ENCODE assay signal across 23 cellular contexts in the genomic region with DNA sequence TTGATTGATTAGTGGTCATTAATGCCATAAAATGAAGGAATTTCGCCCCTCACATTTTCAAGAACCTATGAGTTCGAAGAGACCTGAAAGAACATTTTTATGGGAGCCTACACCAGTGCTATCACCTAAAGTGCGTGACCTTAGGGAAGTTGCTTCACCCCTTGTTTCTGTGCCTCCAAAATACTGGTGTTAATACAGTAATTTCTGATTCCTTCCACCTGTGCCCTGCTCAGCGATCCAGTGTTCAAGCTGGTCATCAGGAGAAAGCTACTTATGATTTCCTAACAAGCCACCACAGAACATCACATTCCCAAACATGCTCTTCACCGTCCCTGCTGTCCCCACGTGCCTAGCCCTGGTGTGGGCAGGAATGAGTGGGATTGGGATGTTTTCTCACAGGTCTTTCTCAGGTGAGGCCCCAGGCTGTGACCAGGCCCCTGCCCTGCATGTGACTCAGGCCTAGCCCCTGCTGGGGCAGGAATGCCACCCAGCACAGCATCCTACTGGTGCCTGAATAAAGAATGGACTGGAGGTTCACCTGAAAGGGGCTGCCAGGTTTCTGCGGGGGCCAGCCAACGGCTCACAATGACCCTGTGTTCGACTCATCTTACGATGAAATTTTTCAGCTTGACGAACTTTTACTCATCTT.
DNase-seq lines count a peak whose midpoint lies in the region; ATAC-seq, FAIRE-seq and TF ChIP-seq lines count a peak whose summit lies in the region.
"Had no signal": no experiment of that assay in that cellular context is flagged by ENCODE, and none has a peak within 500 bp of the region (broad histone marks: within the 10 kb centered on the region; RNA-seq: fewer than 3 reads in every experiment).

No MANE protein-coding gene starts in this region.

- H3K36me3 Mint-ChIP-seq in activated CD8-positive, alpha-beta memory T cell treated with anti-CD3 and anti-CD28 coated beads, Interleukin-2, amount 10 ng/mL, durations not matched to agents 7 days and 5 days, result peaks cover 24% of the 10 kb centered on the region
- H3K36me3 Mint-ChIP-seq in GM23338 (ENCODE audit: low read depth), result no peaks in the 10 kb centered on the region
- no peaks in the 10 kb centered on the region for H3K36me3 Mint-ChIP-seq in natural killer cell

- no peak overlapping the region for H3K4me3 Mint-ChIP-seq in activated CD8-positive, alpha-beta memory T cell treated with anti-CD3 and anti-CD28 coated beads, Interleukin-2, amount 10 ng/mL, durations not matched to agents 7 days and 5 days
- no peak overlapping the region for H3K4me3 Mint-ChIP-seq in GM23338
- peak overlapping the region; percentile 71 for H3K4me3 Mint-ChIP-seq in natural killer cell

- peaks cover 2% of the 10 kb centered on the region; the same call in 1 of the 2 replicates for H3F3A ChIP-seq in GM23338 (replicated peaks; ENCODE audit: low read depth)

- no peak overlapping the region for H3K27ac Mint-ChIP-seq in activated CD8-positive, alpha-beta memory T cell treated with anti-CD3 and anti-CD28 coated beads, Interleukin-2, amount 10 ng/mL, durations not matched to agents 7 days and 5 days
- no peak overlapping the region for H3K27ac Mint-ChIP-seq in GM23338
- peak overlapping the region; percentile 91 to 100 for H3K27ac Mint-ChIP-seq in natural killer cell
- H3K27ac Mint-ChIP-seq: T-helper 1 cell treated with Interleukin-12 subunit alpha and Interleukin-12 subunit beta and Interleukin-4 antibody, amounts not matched to agents 30 μg/mL and 1 μg/mL, for 36 hours had no signal

- H3K4me2 ChIP-seq in GM23338 (no peak overlapping the region), K562 (ENCODE audit: insufficient read depth, low read length) (no peak overlapping the region)

- no peaks in the 10 kb centered on the region for H3K9me1 ChIP-seq in K562 (ENCODE audit: control insufficient read depth, insufficient read depth, low read length)

- TF ChIP-seq POLR2A in K562 (conservative IDR thresholded peaks at IDR 0.05), result no peak

- FAIRE-seq in K562 (lab: Jason Lieb, UNC), result no peak
- FAIRE-seq: A204.1, GM12892, small intestine had no signal

- H3K27me3 ChIP-seq in GM23338 (ENCODE audit: insufficient read depth) (peaks cover 49% of the 10 kb centered on the region), K562 (ENCODE audit: control insufficient read depth in 2 of 2, insufficient read depth in 2 of 2, low read length in 2 of 2) (peaks cover 38 to 65% of the 10 kb centered on the region in 2 experiments)

- H3K9me3 Mint-ChIP-seq in activated CD8-positive, alpha-beta memory T cell treated with anti-CD3 and anti-CD28 coated beads, Interleukin-2, amount 10 ng/mL, durations not matched to agents 7 days and 5 days (ENCODE audit: low read depth), result no peaks in the 10 kb centered on the region
- H3K9me3 Mint-ChIP-seq in GM23338 (no peaks in the 10 kb centered on the region), natural killer cell (no peaks in the 10 kb centered on the region)
- H3K9me3 Mint-ChIP-seq: activated naive CD8-positive, alpha-beta T cell treated with anti-CD3 and anti-CD28 coated beads, Interleukin-2, amount 10 ng/mL, durations not matched to agents 7 days and 5 days; T-helper 1 cell treated with Interleukin-12 subunit alpha and Interleukin-12 subunit beta and Interleukin-4 antibody, amounts not matched to agents 30 μg/mL and 1 μg/mL, for 36 hours had no signal

- BruUV-seq in K562 (replicated peaks; lab: Mats Ljungman, UMichigan), result no TSS peak

- H3K4me3 ChIP-seq in GM23338, result no peak overlapping the region
- no peak overlapping the region for H3K4me3 ChIP-seq in K562

- H3K36me3 ChIP-seq in GM23338 (ENCODE audit: insufficient read depth) (no peaks in the 10 kb centered on the region), K562 (ENCODE audit: control insufficient read depth, insufficient read depth, low read length) (no peaks in the 10 kb centered on the region)

- CTCF ChIA-PET in activated CD8-positive, alpha-beta memory T cell treated with anti-CD3 and anti-CD28 coated beads, Interleukin-2, amount 10 ng/mL, durations not matched to agents 7 days and 5 days (lab: Charles Lee), result interaction anchor here (1.4 to 5.8 kb wide), 2 partner anchors 59 to 76 kb away, joined by 4 to 45 read pairs; a partner anchor contains a TSS
- CTCF ChIA-PET in K562 (lab: Yijun Ruan, JAX; ENCODE audit: low intra/inter-chr PET ratio), result no interaction called here

- no peaks in the 10 kb centered on the region for H3K9me3 ChIP-seq in K562 (replicated peaks; ENCODE audit: control insufficient read depth, insufficient read depth, low read depth, low read length)

- peak; percentile 33 for DNase-seq in activated CD8-positive, alpha-beta memory T cell treated with anti-CD3 and anti-CD28 coated beads, Interleukin-2, amount 10 ng/mL, durations not matched to agents 7 days and 5 days
- DNase-seq in activated CD8-positive, alpha-beta memory T cell treated with anti-CD3 and anti-CD28 coated beads for 24 hours, result no peak
- DNase-seq in GM23338 (ENCODE audit: low spot score), result no peak
- no peak for DNase-seq in K562 (ENCODE audit: extremely low read depth in 1 of 4, low spot score in 3 of 4)
- DNase-seq in natural killer cell, result peak; percentile 13
- no peak for DNase-seq in DMS153 (lab: John Stamatoyannopoulos, UW)
- DNase-seq in NCI-H1930 (lab: John Stamatoyannopoulos, UW), result no peak
- DNase-seq: activated naive CD8-positive, alpha-beta T cell treated with anti-CD3 and anti-CD28 coated beads, Interleukin-2, amount 10 ng/mL, durations not matched to agents 7 days and 5 days; AML-193; cerebellar nuclear complex; IMR-90; left cardiac atrium; NCI-H1105 treated with DMSO at 0.1 percent for 48 hours; NCI-H2029 treated with DMSO at 0.1 percent for 48 hours; NCI-H82; small intestine; stimulated activated CD4-positive, alpha-beta T cell treated with anti-CD3 and anti-CD28 coated beads, Interleukin-1b, Interleukin-23, amount 100 ng/mL, for 48 hours had no signal

- no peak overlapping the region for H3K9ac ChIP-seq in K562 (ENCODE audit: insufficient read depth in 1 of 2, low read depth in 2 of 2, low read length in 2 of 2)

- no peak for TF ChIP-seq RAD21 in K562 (CRISPR knock-in tag; conservative IDR thresholded peaks at IDR 0.05 in 1 of 2, IDR thresholded peaks at IDR 0.05 in 1 of 2)

- H2AFZ ChIP-seq in GM23338 (no peak overlapping the region), K562 (ENCODE audit: low read depth, low read length) (no peak overlapping the region)

- ATAC-seq in activated CD8-positive, alpha-beta memory T cell treated with anti-CD3 and anti-CD28 coated beads, Interleukin-2, amount 10 ng/mL, durations not matched to agents 7 days and 5 days, result no peak
- peak; percentile 9 for ATAC-seq in GM23338
- no peak for ATAC-seq in K562
- no peak for ATAC-seq in natural killer cell
- no peak for ATAC-seq in HG02642 (IDR thresholded peaks at IDR 0.05; ENCODE audit: poor library complexity, unreplicated experiment)
- ATAC-seq: left cardiac atrium had no signal

- H3K4me1 ChIP-seq in GM23338 (ENCODE audit: insufficient read depth) (peaks cover 10% of the 10 kb centered on the region; the same call in 1 of the 2 replicates), K562 (replicated peaks in 1 of 2; ENCODE audit: control insufficient read depth in 2 of 2, insufficient read depth in 2 of 2, low read length in 2 of 2) (peaks cover 3 to 21% of the 10 kb centered on the region in 2 experiments)

- no peaks in the 10 kb centered on the region for H3K9me2 ChIP-seq in GM23338 (ENCODE audit: insufficient read depth)

- in situ Hi-C loops in K562 (cut with MboI), result no loop called here

- no peak for TF ChIP-seq EP300 in K562 (IDR thresholded peaks at IDR 0.05; ENCODE audit: low read length)

- H3K79me2 ChIP-seq in GM23338 (replicated peaks; ENCODE audit: insufficient read depth), result no peaks in the 10 kb centered on the region
- no peaks in the 10 kb centered on the region for H3K79me2 ChIP-seq in K562 (ENCODE audit: control insufficient read depth, insufficient read depth, low read length)

- H4K20me1 ChIP-seq in GM23338 (replicated peaks; ENCODE audit: insufficient read depth), result no peaks in the 10 kb centered on the region
- no peaks in the 10 kb centered on the region; the same call in 1 of the 2 replicates for H4K20me1 ChIP-seq in K562 (replicated peaks; ENCODE audit: control insufficient read depth, insufficient read depth, low read length)

- H3K4me1 Mint-ChIP-seq in activated CD8-positive, alpha-beta memory T cell treated with anti-CD3 and anti-CD28 coated beads, Interleukin-2, amount 10 ng/mL, durations not matched to agents 7 days and 5 days, result peaks cover 35% of the 10 kb centered on the region
- H3K4me1 Mint-ChIP-seq in GM23338 (peaks cover 30% of the 10 kb centered on the region), natural killer cell (peaks cover 51 to 64% of the 10 kb centered on the region in 2 donors)

- no peak overlapping the region for H3K27ac ChIP-seq in GM23338 (ENCODE audit: low read depth)
- H3K27ac ChIP-seq in K562 (ENCODE audit: extremely low read depth, low read depth, low read length), result no peak overlapping the region
- H3K27ac ChIP-seq: epithelial cell of prostate, RWPE1 had no signal

- intact Hi-C loops in K562 (cut with micrococcal nuclease) (no loop called here), natural killer cell (cut with micrococcal nuclease) (loop anchor here (2.0 kb wide), 2 partner anchors 17 to 25 kb away; no protein-coding TSS in a partner anchor)

- WGBS in K562 (ENCODE audit: insufficient coverage, low coverage, missing lambda C conversion rate), result 14% methylated on average over 11 of the region's 11 CpGs

- TF ChIP-seq CTCF in GM23338 (conservative IDR thresholded peaks at IDR 0.05; ENCODE audit: low read depth in 2 of 2) (no peak), K562 (IDR thresholded peaks at IDR 0.05 in 2 of 3, conservative IDR thresholded peaks at IDR 0.05 in 1 of 3; ENCODE audit: insufficient read depth in 2 of 3, low read depth in 1 of 3, low read length in 3 of 3) (no peak), natural killer cell (IDR thresholded peaks at IDR 0.05) (no peak)

- no peaks in the 10 kb centered on the region for H3K27me3 Mint-ChIP-seq in activated CD8-positive, alpha-beta memory T cell treated with anti-CD3 and anti-CD28 coated beads, Interleukin-2, amount 10 ng/mL, durations not matched to agents 7 days and 5 days
- H3K27me3 Mint-ChIP-seq in GM23338 (ENCODE audit: insufficient read depth, low read depth, poor library complexity), result peaks cover 27% of the 10 kb centered on the region
- H3K27me3 Mint-ChIP-seq in natural killer cell (ENCODE audit: low read depth in 2 of 2), result no peaks in the 10 kb centered on the region
- H3K27me3 Mint-ChIP-seq: activated naive CD8-positive, alpha-beta T cell treated with anti-CD3 and anti-CD28 coated beads, Interleukin-2, amount 10 ng/mL, durations not matched to agents 7 days and 5 days had no signal

- POLR2A ChIA-PET in K562 (lab: Yijun Ruan, JAX), result interaction anchor here (0.6 to 1.6 kb wide), 3 partner anchors 9 to 11 kb away, joined by 3 to 6 read pairs (median 5); no protein-coding TSS in a partner anchor

Comparison
In these comparisons a context has a peak if more than half of its experiments do, and no peak if none do; other contexts are left out.
1. DNase-seq: peak in activated CD8-positive, alpha-beta memory T cell treated with anti-CD3 and anti-CD28 coated beads, Interleukin-2, amount 10 ng/mL, durations not matched to agents 7 days and 5 days (single experiment) and natural killer cell (single experiment); none in activated CD8-positive, alpha-beta memory T cell treated with anti-CD3 and anti-CD28 coated beads for 24 hours (single experiment), GM23338 (single experiment), K562 (0 of 4), DMS153 (single experiment) and NCI-H1930 (0 of 2).
2. H3K27ac Mint-ChIP-seq: peak in natural killer cell (2 of 2); none in activated CD8-positive, alpha-beta memory T cell treated with anti-CD3 and anti-CD28 coated beads, Interleukin-2, amount 10 ng/mL, durations not matched to agents 7 days and 5 days (single experiment) and GM23338 (single experiment).